In genomic region chr10:24790599-24790998, GRCh38 we compare ENCODE assay signal across 21 cellular contexts.
A peak's percentile ranks its signal among the peaks of the same experiment; 100 is the strongest.
DNase-seq lines count a peak whose midpoint lies in the region; ATAC-seq and TF ChIP-seq lines count a peak whose summit lies in the region.
"Had no signal": no experiment of that assay in that cellular context is flagged by ENCODE, and none has a peak within 500 bp of the region (broad histone marks: within the 10 kb centered on the region; RNA-seq: fewer than 3 reads in every experiment).

No MANE protein-coding gene starts in this region.

- no peak for TF ChIP-seq CTCF in omental fat pad (IDR thresholded peaks at IDR 0.05)

- intact Hi-C loops in head of caudate nucleus (cut with DNase I): no loop called here
- intact Hi-C loops in activated CD4-positive, alpha-beta T cell treated with anti-CD3 and anti-CD28 coated beads, Interleukin-2, amount 10 ng/mL, durations not matched to agents 24 days and 14 days (cut with micrococcal nuclease): no loop called here

- H4K8ac ChIP-seq in neuronal stem cell (ENCODE audit: low read depth, low read length): no peak overlapping the region

- no peaks in the 10 kb centered on the region for H3K36me3 ChIP-seq in neuronal stem cell (replicated peaks in 1 of 2; ENCODE audit: control insufficient read depth in 2 of 2, insufficient read depth in 2 of 2, low read length in 2 of 2)

- no peak overlapping the region for H2BK12ac ChIP-seq in neuronal stem cell (ENCODE audit: low read length)

- peaks cover 14% of the 10 kb centered on the region for H3K9me3 Mint-ChIP-seq in activated CD4-positive, alpha-beta T cell treated with anti-CD3 and anti-CD28 coated beads, Interleukin-2, amount 10 ng/mL, durations not matched to agents 24 days and 14 days
- H3K9me3 Mint-ChIP-seq: natural killer cell treated with Interleukin-12 subunit alpha and Interleukin-12 subunit beta and Interleukin-15 and Interleukin-18, amount 100 ng/mL, for 72 hours had no signal

- H3K14ac ChIP-seq in neuronal stem cell (ENCODE audit: low read length): no peak overlapping the region

- H2BK5ac ChIP-seq in neuronal stem cell (ENCODE audit: low read length): no peak overlapping the region

- peaks cover 2 to 19% of the 10 kb centered on the region in 2 donors for H3K4me1 ChIP-seq in neuronal stem cell (ENCODE audit: control insufficient read depth in 2 of 2, insufficient read depth in 1 of 2, low read depth in 1 of 2, low read length in 2 of 2)
- H3K4me1 ChIP-seq: foreskin keratinocyte, testis had no signal

- H4K91ac ChIP-seq in neuronal stem cell (ENCODE audit: low read depth, low read length, poor library complexity): no peak overlapping the region

- H2AK5ac ChIP-seq in neuronal stem cell (ENCODE audit: low read depth, low read length): no peak overlapping the region

- no CpG with 5 or more reads among the region's 11 CpGs for WGBS in neuronal stem cell (ENCODE audit: extremely low coverage in 2 of 2, insufficient read length in 2 of 2, insufficient replicate concordance in 1 of 2), 2 donors

- H3K9ac ChIP-seq in neuronal stem cell (ENCODE audit: low read depth, low read length, poor library complexity): no peak overlapping the region

- no peak overlapping the region for H3K4me3 Mint-ChIP-seq in activated CD4-positive, alpha-beta T cell treated with anti-CD3 and anti-CD28 coated beads, Interleukin-2, amount 10 ng/mL, durations not matched to agents 24 days and 14 days
- H3K4me3 Mint-ChIP-seq: natural killer cell treated with Interleukin-12 subunit alpha and Interleukin-12 subunit beta and Interleukin-15 and Interleukin-18, amount 100 ng/mL, for 72 hours had no signal

- no peaks in the 10 kb centered on the region for H3K27me3 ChIP-seq in neuronal stem cell (ENCODE audit: control insufficient read depth in 3 of 3, insufficient read depth in 3 of 3, low read depth in 1 of 3, low read length in 3 of 3)
- H3K27me3 ChIP-seq: foreskin keratinocyte, testis had no signal

- H3K18ac ChIP-seq in neuronal stem cell (ENCODE audit: low read length): no peak overlapping the region

- H3K27ac ChIP-seq in neuronal stem cell (replicated peaks; ENCODE audit: low read length): no peak overlapping the region
- H3K27ac ChIP-seq: foreskin keratinocyte, PC-9, SK-N-MC, skin epidermis, testis had no signal

- H3K9me3 ChIP-seq in neuronal stem cell (replicated peaks in 1 of 2; ENCODE audit: control insufficient read depth in 2 of 2, insufficient read depth in 1 of 2, low read depth in 1 of 2, low read length in 2 of 2): no peaks in the 10 kb centered on the region
- H3K9me3 ChIP-seq: testis had no signal

- DNase-seq in G401 (ENCODE audit: low spot score) (peak; percentile 6), UCSD-AML1 (lab: John Stamatoyannopoulos, UW; ENCODE audit: unreplicated experiment) (peak; percentile 13), head of caudate nucleus (peak; percentile 47 to 90 (median 77)), neuronal stem cell (ENCODE audit: low spot score) (peak; percentile 26), NCI-H345 treated with DMSO at 0.1 percent for 48 hours (lab: John Stamatoyannopoulos, UW; ENCODE audit: unreplicated experiment) (no peak), omental fat pad (ENCODE audit: low spot score) (no peak)
- no peak for DNase-seq in activated CD4-positive, alpha-beta T cell treated with anti-CD3 and anti-CD28 coated beads, Interleukin-2, amount 10 ng/mL, durations not matched to agents 24 days and 14 days
- DNase-seq: activated CD8-positive, alpha-beta memory T cell treated with anti-CD3 and anti-CD28 coated beads, Interleukin-2, amount 50 U/mL, for 4 hours; aorta; Calu3; foreskin keratinocyte; MM.1S; NCI-H526; PC-9; stimulated activated CD4-positive, alpha-beta T cell treated with anti-CD3 and anti-CD28 coated beads, Interleukin-4, amount 100 ng/mL, for 4 hours; T-helper 9 cell; testis had no signal

- H2AFZ ChIP-seq in neuronal stem cell (ENCODE audit: low read length): peak overlapping the region; percentile 81
- H2AFZ ChIP-seq: PC-9 had no signal

- no peak overlapping the region for H2BK120ac ChIP-seq in neuronal stem cell (ENCODE audit: low read depth, low read length)

- no peaks in the 10 kb centered on the region for H3K79me1 ChIP-seq in neuronal stem cell (ENCODE audit: low read depth, low read length)

- H3K23ac ChIP-seq in neuronal stem cell (ENCODE audit: low read depth, low read length, poor library complexity): no peak overlapping the region

- H3K4me3 ChIP-seq in neuronal stem cell (ENCODE audit: low read length in 2 of 2): peak overlapping the region in 1 of 2 donors; percentile 27
- H3K4me3 ChIP-seq: PC-9, SK-N-MC, skin epidermis, testis had no signal

- H3K27me3 Mint-ChIP-seq in activated CD4-positive, alpha-beta T cell treated with anti-CD3 and anti-CD28 coated beads, Interleukin-2, amount 10 ng/mL, durations not matched to agents 24 days and 14 days: no peaks in the 10 kb centered on the region

- H3K27ac Mint-ChIP-seq in activated CD4-positive, alpha-beta T cell treated with anti-CD3 and anti-CD28 coated beads, Interleukin-2, amount 10 ng/mL, durations not matched to agents 24 days and 14 days: no peak overlapping the region
- H3K27ac Mint-ChIP-seq: natural killer cell treated with Interleukin-12 subunit alpha and Interleukin-12 subunit beta and Interleukin-15 and Interleukin-18, amount 100 ng/mL, for 72 hours had no signal

- H3K4me1 Mint-ChIP-seq in activated CD4-positive, alpha-beta T cell treated with anti-CD3 and anti-CD28 coated beads, Interleukin-2, amount 10 ng/mL, durations not matched to agents 24 days and 14 days: no peaks in the 10 kb centered on the region

- H2BK15ac ChIP-seq in neuronal stem cell (ENCODE audit: low read length): no peak overlapping the region

- in situ Hi-C loops in G401 (cut with HindIII; ENCODE audit: low sequenced_read_pairs): no loop called here

- no peak overlapping the region for H3K4ac ChIP-seq in neuronal stem cell (ENCODE audit: low read length)

- no peak overlapping the region for H3K4me2 ChIP-seq in neuronal stem cell (ENCODE audit: insufficient read depth, low read length, poor library complexity, severe bottlenecking)
- H3K4me2 ChIP-seq: PC-9 had no signal

- no peaks in the 10 kb centered on the region for H3K36me3 Mint-ChIP-seq in activated CD4-positive, alpha-beta T cell treated with anti-CD3 and anti-CD28 coated beads, Interleukin-2, amount 10 ng/mL, durations not matched to agents 24 days and 14 days (ENCODE audit: low read depth)
- H3K36me3 Mint-ChIP-seq: natural killer cell treated with Interleukin-12 subunit alpha and Interleukin-12 subunit beta and Interleukin-15 and Interleukin-18, amount 100 ng/mL, for 72 hours had no signal

- ATAC-seq in GM18861 (IDR thresholded peaks at IDR 0.05; ENCODE audit: unreplicated experiment) (no peak), omental fat pad (ENCODE audit: low FRiP score) (no peak)
- ATAC-seq: foreskin keratinocyte; natural killer cell treated with Interleukin-12 subunit alpha and Interleukin-12 subunit beta and Interleukin-15 and Interleukin-18, amount 100 ng/mL, for 72 hours had no signal

Comparison
In these comparisons a context has a peak if more than half of its experiments do, and no peak if none do; other contexts are left out.
1. DNase-seq: peak in G401 (single experiment), UCSD-AML1 (single experiment), head of caudate nucleus (42 of 42) and neuronal stem cell (single experiment); none in NCI-H345 treated with DMSO at 0.1 percent for 48 hours (single experiment), omental fat pad (single experiment) and activated CD4-positive, alpha-beta T cell treated with anti-CD3 and anti-CD28 coated beads, Interleukin-2, amount 10 ng/mL, durations not matched to agents 24 days and 14 days (single experiment).